In genomic region chr20:34553366-34553867, GRCh38 we compare ENCODE assay signal across 16 cellular contexts. TPM values are rescaled to one million over a fixed set of nuclear protein-coding genes. Genes with fewer than 3 reads are reported as not detected.
A peak's percentile ranks its signal among the peaks of the same experiment; 100 is the strongest.
DNase-seq lines count a peak whose midpoint lies in the region; ATAC-seq and TF ChIP-seq lines count a peak whose summit lies in the region.
"Had no signal": no experiment of that assay in that cellular context is flagged by ENCODE, and none has a peak within 500 bp of the region (broad histone marks: within the 10 kb centered on the region; RNA-seq: fewer than 3 reads in every experiment).

No MANE protein-coding gene starts in this region.

- peak overlapping the region; percentile 69 for H3K27ac ChIP-seq in VCaP
- H3K27ac ChIP-seq: adrenal gland, HL-60, thoracic aorta had no signal

- no peak overlapping the region for H3K27ac Mint-ChIP-seq in activated CD4-positive, alpha-beta T cell treated with anti-CD3 and anti-CD28 coated beads, Interleukin-2, amount 10 ng/mL, durations not matched to agents 24 days and 14 days
- no peak overlapping the region for H3K27ac Mint-ChIP-seq in stimulated activated memory B cell treated with anti-CD40 and anti-IgM and Interleukin-4, amounts not matched to agents 10 μg/mL and 1 μg/mL and 100 μg/mL, for 72 hours
- H3K27ac Mint-ChIP-seq: T-helper 2 cell treated with Interferon-gamma antibody and Interleukin-4, amounts not matched to agents 5 μg/mL and 100 μg/mL, for 36 hours had no signal

- peaks cover 7% of the 10 kb centered on the region for H3K4me1 Mint-ChIP-seq in activated CD4-positive, alpha-beta T cell treated with anti-CD3 and anti-CD28 coated beads, Interleukin-2, amount 10 ng/mL, durations not matched to agents 24 days and 14 days
- peaks cover 14% of the 10 kb centered on the region for H3K4me1 Mint-ChIP-seq in stimulated activated memory B cell treated with anti-CD40 and anti-IgM and Interleukin-4, amounts not matched to agents 10 μg/mL and 1 μg/mL and 100 μg/mL, for 72 hours

- intact Hi-C loops in activated CD4-positive, alpha-beta T cell treated with anti-CD3 and anti-CD28 coated beads, Interleukin-2, amount 10 ng/mL, durations not matched to agents 24 days and 14 days (cut with micrococcal nuclease) = no loop called here
- intact Hi-C loops in left colon (cut with DNase I, micrococcal nuclease) = no loop called here

- no peaks in the 10 kb centered on the region for H3K27me3 Mint-ChIP-seq in activated CD4-positive, alpha-beta T cell treated with anti-CD3 and anti-CD28 coated beads, Interleukin-2, amount 10 ng/mL, durations not matched to agents 24 days and 14 days
- peaks cover under 1% of the 10 kb centered on the region for H3K27me3 Mint-ChIP-seq in stimulated activated memory B cell treated with anti-CD40 and anti-IgM and Interleukin-4, amounts not matched to agents 10 μg/mL and 1 μg/mL and 100 μg/mL, for 72 hours

- peak; percentile 56 for DNase-seq in activated CD4-positive, alpha-beta T cell treated with anti-CD3 and anti-CD28 coated beads, Interleukin-2, amount 10 ng/mL, durations not matched to agents 24 days and 14 days
- DNase-seq in activated CD4-positive, alpha-beta T cell treated with anti-CD3 and anti-CD28 coated beads, Interleukin-2, amount 50 U/mL, for 1 hour = no peak
- DNase-seq in left colon (no peak), SIG-M5 (lab: John Stamatoyannopoulos, UW) (no peak), AG08396 (ENCODE audit: low spot score) (no peak)
- DNase-seq: activated CD4-positive, alpha-beta T cell treated with anti-CD3 and anti-CD28 coated beads, Interleukin-2, amount 50 U/mL, for 4 hours; activated T-cell treated with anti-CD3 and anti-CD28 coated beads, Interleukin-2, amount 50 U/mL, for 48 hours; adrenal gland; NCI-H146; RPMI8226 had no signal

- peak; percentile 26 for ATAC-seq in left colon
- ATAC-seq in stimulated activated memory B cell treated with anti-CD40 and anti-IgM and Interleukin-4, amounts not matched to agents 10 μg/mL and 1 μg/mL and 100 μg/mL, for 72 hours = peak; percentile 12
- ATAC-seq in HG03571 (IDR thresholded peaks at IDR 0.05; ENCODE audit: unreplicated experiment) = no peak

- H3K36me3 Mint-ChIP-seq in activated CD4-positive, alpha-beta T cell treated with anti-CD3 and anti-CD28 coated beads, Interleukin-2, amount 10 ng/mL, durations not matched to agents 24 days and 14 days (ENCODE audit: low read depth) = peaks cover 2% of the 10 kb centered on the region
- H3K36me3 Mint-ChIP-seq in stimulated activated memory B cell treated with anti-CD40 and anti-IgM and Interleukin-4, amounts not matched to agents 10 μg/mL and 1 μg/mL and 100 μg/mL, for 72 hours = no peaks in the 10 kb centered on the region

- no peaks in the 10 kb centered on the region for H3K9me3 Mint-ChIP-seq in activated CD4-positive, alpha-beta T cell treated with anti-CD3 and anti-CD28 coated beads, Interleukin-2, amount 10 ng/mL, durations not matched to agents 24 days and 14 days
- H3K9me3 Mint-ChIP-seq in stimulated activated memory B cell treated with anti-CD40 and anti-IgM and Interleukin-4, amounts not matched to agents 10 μg/mL and 1 μg/mL and 100 μg/mL, for 72 hours = no peaks in the 10 kb centered on the region
- H3K9me3 Mint-ChIP-seq: T-helper 2 cell treated with Interferon-gamma antibody and Interleukin-4, amounts not matched to agents 5 μg/mL and 100 μg/mL, for 36 hours had no signal

- no peak for TF ChIP-seq CTCF in VCaP (conservative IDR thresholded peaks at IDR 0.05)

- H3K4me3 Mint-ChIP-seq in activated CD4-positive, alpha-beta T cell treated with anti-CD3 and anti-CD28 coated beads, Interleukin-2, amount 10 ng/mL, durations not matched to agents 24 days and 14 days = no peak overlapping the region
- H3K4me3 Mint-ChIP-seq in stimulated activated memory B cell treated with anti-CD40 and anti-IgM and Interleukin-4, amounts not matched to agents 10 μg/mL and 1 μg/mL and 100 μg/mL, for 72 hours = no peak overlapping the region
- H3K4me3 Mint-ChIP-seq: T-helper 2 cell treated with Interferon-gamma antibody and Interleukin-4, amounts not matched to agents 5 μg/mL and 100 μg/mL, for 36 hours had no signal

RNA-seq across cellular contexts. Expression of gene MAP1LC3A, which starts 5.1 kb away (rescaled TPM):
- total RNA-seq in activated CD4-positive, alpha-beta T cell treated with anti-CD3 and anti-CD28 coated beads, Interleukin-2, amount 10 ng/mL, durations not matched to agents 24 days and 14 days = 3.1 and 3.6 TPM in 2 replicates
- 10 to 100 TPM; 42.8 to 47.7 TPM for total RNA-seq in left colon

RNA-seq across cellular contexts. Expression of gene DYNLRB1, which starts 37.2 kb away (rescaled TPM):
- total RNA-seq in activated CD4-positive, alpha-beta T cell treated with anti-CD3 and anti-CD28 coated beads, Interleukin-2, amount 10 ng/mL, durations not matched to agents 24 days and 14 days = 96.5 and 98.9 TPM in 2 replicates
- total RNA-seq in left colon = 100 to 1,000 TPM; 115 TPM
